17 cellular contexts compared by ENCODE assay signal in the genomic region with DNA sequence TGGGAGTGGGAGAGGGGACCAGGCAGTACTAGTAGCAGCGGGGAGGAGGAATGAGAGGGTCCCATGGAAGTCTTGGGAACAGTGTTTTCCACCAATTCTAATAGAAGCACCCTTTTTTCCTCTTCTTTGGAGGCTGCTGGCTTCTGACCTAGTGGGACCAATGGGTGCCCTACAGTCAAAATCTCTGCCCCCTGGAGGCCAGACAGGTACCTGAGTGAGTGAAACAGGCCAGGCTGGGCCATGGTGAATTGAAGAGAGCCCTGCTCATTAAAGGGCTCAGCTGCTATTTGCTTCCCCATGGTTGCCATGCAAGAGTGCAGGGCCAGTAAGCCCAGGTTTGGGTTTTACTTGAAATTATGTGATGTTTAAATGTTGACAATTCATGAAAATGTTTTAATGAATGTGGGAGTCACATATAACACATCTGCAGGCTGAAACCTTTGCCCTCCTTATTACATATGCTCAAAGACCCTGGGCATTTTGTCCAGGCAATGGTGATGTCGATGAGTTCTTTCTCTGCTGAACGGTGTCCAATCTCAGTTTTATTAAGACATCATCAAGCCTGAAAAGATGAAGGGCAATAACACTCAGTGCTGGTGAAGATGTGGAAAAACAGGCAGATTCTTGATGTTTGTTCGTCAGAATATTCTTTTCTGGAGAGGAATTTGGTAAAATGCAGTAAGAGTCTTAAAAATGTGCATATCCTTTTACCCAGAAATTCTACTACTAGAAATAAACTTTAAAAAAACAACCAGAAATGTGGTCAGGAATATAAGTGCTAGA. TPM values are rescaled to one million over a fixed set of nuclear protein-coding genes. Genes with fewer than 3 reads are reported as not detected.
A peak's percentile ranks its signal among the peaks of the same experiment; 100 is the strongest.
DNase-seq lines count a peak whose midpoint lies in the region; ATAC-seq and TF ChIP-seq lines count a peak whose summit lies in the region.
"Had no signal": no experiment of that assay in that cellular context is flagged by ENCODE, and none has a peak within 500 bp of the region (broad histone marks: within the 10 kb centered on the region; RNA-seq: fewer than 3 reads in every experiment).

No MANE protein-coding gene starts in this region.

- H3K4me1 Mint-ChIP-seq in MCF 10A (ENCODE audit: insufficient read depth, unreplicated experiment): no peaks in the 10 kb centered on the region
- H3K4me1 Mint-ChIP-seq in activated CD4-positive, alpha-beta memory T cell treated with anti-CD3 and anti-CD28 coated beads for 36 hours (ENCODE audit: low read depth): peaks cover 2% of the 10 kb centered on the region

- CTCF ChIA-PET in MCF 10A (lab: Yijun Ruan, JAX) (interaction anchor here (0.7 kb wide), 1 partner anchor 324 kb away, joined by 3 read pairs; no protein-coding TSS in a partner anchor), HCT116 (lab: Charles Lee) (interaction anchor here (1.4 kb wide), 1 partner anchor 10 kb away, joined by 6 read pairs; no protein-coding TSS in a partner anchor)
- CTCF ChIA-PET in activated CD4-positive, alpha-beta memory T cell treated with anti-CD3 and anti-CD28 coated beads for 36 hours (lab: Charles Lee): no interaction called here

- peak; percentile 11 for DNase-seq in MCF 10A (ENCODE audit: unreplicated experiment)
- DNase-seq in breast epithelium (ENCODE audit: low spot score in 2 of 2): no peak
- peak; percentile 19 for DNase-seq in HCT116 (ENCODE audit: low read depth, low spot score)
- DNase-seq in activated CD4-positive, alpha-beta memory T cell treated with anti-CD3 and anti-CD28 coated beads for 36 hours: peak; percentile 24
- DNase-seq in upper lobe of right lung: no peak
- DNase-seq in NK-92 treated with Interleukin-12 subunit alpha and Interleukin-12 subunit beta, amount 100 ng/mL, for 24 hours (lab: John Stamatoyannopoulos, UW): no peak
- DNase-seq in germinal center (ENCODE audit: low spot score): no peak
- no peak for DNase-seq in ovary
- DNase-seq: activated CD8-positive, alpha-beta memory T cell treated with anti-CD3 and anti-CD28 coated beads for 24 hours; cerebellar nuclear complex; midbrain; NCI-H2029; pancreas had no signal

- WGBS in ovary, 3 donors: 94 to 98% (median 96%) methylated on average over 4 of the region's 4 CpGs

- H3K9me2 ChIP-seq in HCT116 (ENCODE audit: insufficient read depth): no peaks in the 10 kb centered on the region

- peak; percentile 99 for ATAC-seq in HCT116
- peak; percentile 41 for ATAC-seq in upper lobe of right lung
- ATAC-seq: pancreas had no signal

- H3K4me1 ChIP-seq in breast epithelium: no peaks in the 10 kb centered on the region
- H3K4me1 ChIP-seq in HCT116 (ENCODE audit: control insufficient read depth in 1 of 2, insufficient read depth in 2 of 2, low read length in 2 of 2): no peaks in the 10 kb centered on the region
- no peaks in the 10 kb centered on the region for H3K4me1 ChIP-seq in upper lobe of right lung
- H3K4me1 ChIP-seq in ovary (ENCODE audit: insufficient read depth): no peaks in the 10 kb centered on the region
- H3K4me1 ChIP-seq: esophagus muscularis mucosa, HAP-1, pancreas had no signal

- H3K36me3 ChIP-seq in breast epithelium: no peaks in the 10 kb centered on the region
- H3K36me3 ChIP-seq in HCT116 (ENCODE audit: control insufficient read depth in 1 of 2, insufficient read depth in 2 of 2, low read length in 2 of 2): no peaks in the 10 kb centered on the region
- no peaks in the 10 kb centered on the region for H3K36me3 ChIP-seq in upper lobe of right lung
- no peaks in the 10 kb centered on the region for H3K36me3 ChIP-seq in ovary
- H3K36me3 ChIP-seq: esophagus muscularis mucosa, HAP-1, pancreas had no signal

- no peaks in the 10 kb centered on the region for H3K9me3 Mint-ChIP-seq in MCF 10A (ENCODE audit: unreplicated experiment)
- H3K9me3 Mint-ChIP-seq in activated CD4-positive, alpha-beta memory T cell treated with anti-CD3 and anti-CD28 coated beads for 36 hours: no peaks in the 10 kb centered on the region

- BruUV-seq in MCF 10A (replicated peaks; lab: Mats Ljungman, UMichigan): no TSS peak
- BruUV-seq in HCT116 (replicated peaks; lab: Mats Ljungman, UMichigan): no TSS peak

- no peaks in the 10 kb centered on the region for H3K36me3 Mint-ChIP-seq in MCF 10A (ENCODE audit: insufficient read depth, unreplicated experiment)
- H3K36me3 Mint-ChIP-seq in activated CD4-positive, alpha-beta memory T cell treated with anti-CD3 and anti-CD28 coated beads for 36 hours: no peaks in the 10 kb centered on the region
- H3K36me3 Mint-ChIP-seq: activated naive CD8-positive, alpha-beta T cell had no signal

- no peaks in the 10 kb centered on the region for H4K20me1 ChIP-seq in HCT116 (ENCODE audit: insufficient read depth)

- TF ChIP-seq POLR2A in breast epithelium (IDR thresholded peaks at IDR 0.05) (no peak), HCT116 (IDR thresholded peaks at IDR 0.05; ENCODE audit: borderline replicate concordance, extremely low read depth, insufficient read depth, insufficient read length) (no peak), ovary (IDR thresholded peaks at IDR 0.05) (no peak)

- peak overlapping the region; percentile 33 for H2AFZ ChIP-seq in HCT116 (ENCODE audit: low read depth, low read length, poor library complexity, severe bottlenecking)

- no peak for TF ChIP-seq EP300 in ovary (IDR thresholded peaks at IDR 0.05)

- H3K4me3 ChIP-seq in breast epithelium: no peak overlapping the region
- no peak overlapping the region for H3K4me3 ChIP-seq in HCT116 (replicated peaks in 1 of 2; ENCODE audit: low read depth in 1 of 2, low read length in 2 of 2)
- no peak overlapping the region for H3K4me3 ChIP-seq in upper lobe of right lung
- no peak overlapping the region for H3K4me3 ChIP-seq in ovary
- H3K4me3 ChIP-seq: esophagus muscularis mucosa, HAP-1, pancreas had no signal

- H3K9ac ChIP-seq in HCT116 (ENCODE audit: low read length): no peak overlapping the region

- no peak overlapping the region for H3K27ac Mint-ChIP-seq in MCF 10A (ENCODE audit: low read depth, unreplicated experiment)
- no peak overlapping the region for H3K27ac Mint-ChIP-seq in activated CD4-positive, alpha-beta memory T cell treated with anti-CD3 and anti-CD28 coated beads for 36 hours
- H3K27ac Mint-ChIP-seq: activated naive CD8-positive, alpha-beta T cell had no signal

- POLR2A ChIA-PET in MCF 10A (lab: Yijun Ruan, JAX) (no interaction called here), HCT116 (lab: Charles Lee) (no interaction called here)
- POLR2A ChIA-PET in activated CD4-positive, alpha-beta memory T cell treated with anti-CD3 and anti-CD28 coated beads for 36 hours (lab: Charles Lee): no interaction called here

- H3K4me2 ChIP-seq in HCT116 (ENCODE audit: low read length): no peak overlapping the region

- no peak for TF ChIP-seq CTCF in MCF 10A (IDR thresholded peaks at IDR 0.05; ENCODE audit: unreplicated experiment)
- no peak for TF ChIP-seq CTCF in breast epithelium (IDR thresholded peaks at IDR 0.05)
- peak in 2 of 3 experiments; percentile 58 to 70; a peak in 4 of 6 replicates for TF ChIP-seq CTCF in HCT116 (IDR thresholded peaks at IDR 0.05 in 2 of 3, conservative IDR thresholded peaks at IDR 0.05 in 1 of 3; ENCODE audit: borderline replicate concordance in 1 of 3, insufficient read depth in 1 of 3, low read depth in 2 of 3, low read length in 2 of 3)
- TF ChIP-seq CTCF in upper lobe of right lung (IDR thresholded peaks at IDR 0.05): peak; percentile 13
- TF ChIP-seq CTCF in ovary (IDR thresholded peaks at IDR 0.05): no peak

- RAD21 ChIA-PET in HCT116 (lab: Charles Lee; ENCODE audit: low non-redundant PET in 1 of 2, low total read pairs in 2 of 2, uncharacterized antibody in 2 of 2, unreplicated experiment in 2 of 2): no interaction called here

- no peaks in the 10 kb centered on the region for H3K9me3 ChIP-seq in breast epithelium
- H3K9me3 ChIP-seq in HCT116 (ENCODE audit: control insufficient read depth in 1 of 2, insufficient read depth in 1 of 2, low read depth in 1 of 2, low read length in 2 of 2): no peaks in the 10 kb centered on the region
- H3K9me3 ChIP-seq in upper lobe of right lung: no peaks in the 10 kb centered on the region
- H3K9me3 ChIP-seq in ovary: no peaks in the 10 kb centered on the region
- H3K9me3 ChIP-seq: esophagus muscularis mucosa, HAP-1, pancreas had no signal

- no peak overlapping the region for H3K4me3 Mint-ChIP-seq in MCF 10A (ENCODE audit: unreplicated experiment)
- no peak overlapping the region for H3K4me3 Mint-ChIP-seq in activated CD4-positive, alpha-beta memory T cell treated with anti-CD3 and anti-CD28 coated beads for 36 hours
- H3K4me3 Mint-ChIP-seq: activated naive CD8-positive, alpha-beta T cell had no signal

- H3K79me2 ChIP-seq in HCT116 (ENCODE audit: insufficient read depth, low read length): no peaks in the 10 kb centered on the region

- H3K27me3 Mint-ChIP-seq in MCF 10A (ENCODE audit: insufficient read depth, unreplicated experiment): peaks cover 25% of the 10 kb centered on the region
- peaks cover 8% of the 10 kb centered on the region for H3K27me3 Mint-ChIP-seq in activated CD4-positive, alpha-beta memory T cell treated with anti-CD3 and anti-CD28 coated beads for 36 hours

- intact Hi-C loops in MCF 10A (cut with micrococcal nuclease): no loop called here
- intact Hi-C loops in breast epithelium (cut with DNase I; ENCODE audit: low total_unique reads): no loop called here
- intact Hi-C loops in HCT116 (cut with micrococcal nuclease): no loop called here
- intact Hi-C loops in activated CD4-positive, alpha-beta memory T cell treated with anti-CD3 and anti-CD28 coated beads for 36 hours (cut with micrococcal nuclease): no loop called here
- intact Hi-C loops in upper lobe of right lung (cut with DNase I): no loop called here
- intact Hi-C loops in ovary (cut with DNase I): no loop called here

- H3K27me3 ChIP-seq in breast epithelium: no peaks in the 10 kb centered on the region
- peaks cover 11% of the 10 kb centered on the region; the same call in 1 of the 2 replicates for H3K27me3 ChIP-seq in HCT116 (ENCODE audit: insufficient read depth, low read length)
- H3K27me3 ChIP-seq in upper lobe of right lung: no peaks in the 10 kb centered on the region
- H3K27me3 ChIP-seq in ovary: no peaks in the 10 kb centered on the region
- H3K27me3 ChIP-seq: esophagus muscularis mucosa, pancreas had no signal

- no peak for TF ChIP-seq RAD21 in HCT116 (IDR thresholded peaks at IDR 0.05; ENCODE audit: low read depth)

- H3K27ac ChIP-seq in breast epithelium: no peak overlapping the region
- H3K27ac ChIP-seq in HCT116 (ENCODE audit: low read depth, low read length): no peak overlapping the region
- H3K27ac ChIP-seq in upper lobe of right lung: no peak overlapping the region
- H3K27ac ChIP-seq in ovary: no peak overlapping the region
- H3K27ac ChIP-seq: esophagus muscularis mucosa, pancreas had no signal

RNA-seq across cellular contexts. Expression of a gene that starts 42.3 kb away (rescaled TPM):
- total RNA-seq in MCF 10A (2022) (not detected in 2 replicates), breast epithelium (under 1 TPM in 1 of 3 donors, not detected in 2; 0.32 TPM), HCT116 (2021; ENCODE audit: unreplicated experiment) (not detected), upper lobe of right lung (0.43 TPM), ovary (not detected)
- not detected in 2 replicates for polyA plus RNA-seq in HCT116 (2012)
- under 1 TPM; 0.64 to 0.73 TPM for total RNA-seq in activated CD4-positive, alpha-beta memory T cell treated with anti-CD3 and anti-CD28 coated beads for 36 hours
- 1 to 10 TPM in 1 of 2 donors, not detected in 1; 2.0 TPM for polyA plus RNA-seq in ovary
- total RNA-seq: esophagus muscularis mucosa, pancreas had no signal
- polyA plus RNA-seq: BJ, pancreas had no signal

RNA-seq across cellular contexts. Expression of a gene that starts 58.5 kb away (rescaled TPM):
- total RNA-seq in MCF 10A (2022) (not detected in 2 replicates), breast epithelium (1 to 10 TPM; 1.3 to 2.9 (median 1.6) TPM), HCT116 (2021; ENCODE audit: unreplicated experiment) (not detected), upper lobe of right lung (1.6 TPM), ovary (1 to 10 TPM in 6 of 7 donors, under 1 TPM in 1; 0.36 to 6.1 (median 4.6) TPM)
- polyA plus RNA-seq in HCT116 (2012): 0.10 and 0.21 TPM in 2 replicates
- under 1 TPM in 1 of 2 experiments, not detected in 1; 0.10 TPM for total RNA-seq in activated CD4-positive, alpha-beta memory T cell treated with anti-CD3 and anti-CD28 coated beads for 36 hours
- polyA plus RNA-seq in ovary: 1 to 10 TPM; 1.3 to 7.1 TPM

Comparison
In these comparisons a context has a peak if more than half of its experiments do, and no peak if none do; other contexts are left out.
1. DNase-seq: peak in MCF 10A (single experiment), HCT116 (single experiment) and activated CD4-positive, alpha-beta memory T cell treated with anti-CD3 and anti-CD28 coated beads for 36 hours (single experiment); none in breast epithelium (0 of 2), upper lobe of right lung (single experiment), NK-92 treated with Interleukin-12 subunit alpha and Interleukin-12 subunit beta, amount 100 ng/mL, for 24 hours (single experiment), germinal center (single experiment) and ovary (0 of 5).
2. CTCF ChIP-seq: peak in HCT116 (2 of 3) and upper lobe of right lung (single experiment); none in MCF 10A (single experiment), breast epithelium (0 of 3) and ovary (0 of 3).